ENCODE assay signal across 7 cellular contexts in the genomic region with DNA sequence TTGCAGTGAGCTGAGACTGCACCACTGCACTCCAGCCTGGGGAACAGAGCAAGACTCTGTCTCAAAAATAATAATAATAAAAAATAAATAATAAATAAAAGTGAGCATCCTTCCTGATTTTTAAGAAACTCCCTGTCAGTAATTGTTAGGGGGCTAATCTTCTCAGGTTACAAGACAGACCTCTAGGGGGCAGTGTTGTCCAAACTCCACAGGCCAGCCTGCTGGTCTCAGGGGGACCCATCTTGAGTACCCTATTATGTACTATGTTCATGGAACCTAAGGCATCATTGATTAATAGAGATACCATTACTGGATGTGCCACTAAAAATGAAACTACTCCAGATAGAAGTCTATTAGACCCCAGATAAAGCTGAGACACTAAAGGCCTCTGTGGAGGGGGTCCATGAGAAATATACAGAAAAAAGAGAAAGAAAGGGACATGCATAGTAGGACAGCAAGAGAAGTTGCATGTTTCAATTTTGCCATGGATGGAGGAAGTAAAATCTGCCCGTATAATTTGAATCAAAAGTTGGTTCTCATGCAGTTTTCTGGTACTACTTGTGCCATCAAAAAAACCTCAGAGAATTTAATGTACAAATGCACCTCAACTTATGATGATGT.
DNase-seq lines count a peak whose midpoint lies in the region; ATAC-seq, FAIRE-seq and TF ChIP-seq lines count a peak whose summit lies in the region.

No MANE protein-coding gene starts in this region.

- no peaks in the 10 kb centered on the region for H3K9me1 ChIP-seq in endothelial cell of umbilical vein (replicated peaks; ENCODE audit: control insufficient read depth, extremely low read depth, insufficient read depth, low read length)

- H3K79me2 ChIP-seq in endothelial cell of umbilical vein (ENCODE audit: control insufficient read depth, insufficient read depth, low read length), result no peaks in the 10 kb centered on the region

- H3K27me3 Mint-ChIP-seq in activated CD4-positive, alpha-beta T cell treated with anti-CD3 and anti-CD28 coated beads for 36 hours, result no peaks in the 10 kb centered on the region

- TF ChIP-seq CTCF in HFF-Myc (IDR thresholded peaks at IDR 0.05; ENCODE audit: low read depth, low read length, missing control alignments) (peak; percentile 54), endothelial cell of umbilical vein (IDR thresholded peaks at IDR 0.05; ENCODE audit: extremely low read depth in 1 of 2, insufficient read depth in 1 of 2, low read depth in 1 of 2, low read length in 2 of 2) (peak; percentile 53 to 54)

- no peak for ATAC-seq in activated CD4-positive, alpha-beta T cell treated with anti-CD3 and anti-CD28 coated beads for 36 hours
- ATAC-seq in GM18870 (IDR thresholded peaks at IDR 0.05; ENCODE audit: unreplicated experiment) (no peak), GM18868 (IDR thresholded peaks at IDR 0.05; ENCODE audit: unreplicated experiment) (no peak)

- no TSS peak for BruUV-seq in endothelial cell of umbilical vein (replicated peaks; lab: Mats Ljungman, UMichigan)

- TF ChIP-seq POLR2A in endothelial cell of umbilical vein (IDR thresholded peaks at IDR 0.05; ENCODE audit: low read depth, low read length), result no peak

- H3K4me1 ChIP-seq in endothelial cell of umbilical vein (ENCODE audit: control insufficient read depth, extremely low read depth, insufficient read depth, low read length), result no peaks in the 10 kb centered on the region

- dilution Hi-C loops in endothelial cell of umbilical vein (cut with MboI; ENCODE audit: extremely low pct_ligation_motif_present, low sequenced_read_pairs), result no loop called here

- no peaks in the 10 kb centered on the region for H3K36me3 Mint-ChIP-seq in activated CD4-positive, alpha-beta T cell treated with anti-CD3 and anti-CD28 coated beads for 36 hours (ENCODE audit: low read depth)

- peaks cover 49% of the 10 kb centered on the region for H3K4me1 Mint-ChIP-seq in activated CD4-positive, alpha-beta T cell treated with anti-CD3 and anti-CD28 coated beads for 36 hours

- H3K27me3 ChIP-seq in endothelial cell of umbilical vein (ENCODE audit: control insufficient read depth in 2 of 2, insufficient read depth in 2 of 2, low read length in 2 of 2), result no peaks in the 10 kb centered on the region

- peak; percentile 42 for FAIRE-seq in endothelial cell of umbilical vein (lab: Jason Lieb, UNC)

- H3K4me3 Mint-ChIP-seq in activated CD4-positive, alpha-beta T cell treated with anti-CD3 and anti-CD28 coated beads for 36 hours, result no peak overlapping the region

- no peaks in the 10 kb centered on the region for H3K36me3 ChIP-seq in endothelial cell of umbilical vein (ENCODE audit: control insufficient read depth in 2 of 2, extremely low read depth in 1 of 2, insufficient read depth in 2 of 2, low read length in 2 of 2)

- intact Hi-C loops in activated CD4-positive, alpha-beta T cell treated with anti-CD3 and anti-CD28 coated beads for 36 hours (cut with DNase I, micrococcal nuclease), result loop anchor here (2.0 to 10.0 kb wide), 2 partner anchors 87 to 997 kb away; a partner anchor contains a TSS
- intact Hi-C loops in endothelial cell of umbilical vein (cut with micrococcal nuclease), result loop anchor here (1.0 to 5.0 kb wide), 5 partner anchors 85 to 439 kb away; a partner anchor contains a TSS

- no peaks in the 10 kb centered on the region for H3K9me3 Mint-ChIP-seq in activated CD4-positive, alpha-beta T cell treated with anti-CD3 and anti-CD28 coated beads for 36 hours (ENCODE audit: low read depth)

- no peak overlapping the region for H3K9ac ChIP-seq in endothelial cell of umbilical vein (replicated peaks; ENCODE audit: extremely low read depth, insufficient read depth, low read length)

- no peak overlapping the region for H2AFZ ChIP-seq in endothelial cell of umbilical vein (ENCODE audit: low read depth, low read length)

- no peak overlapping the region for H3K4me3 ChIP-seq in HFF-Myc (replicated peaks; ENCODE audit: low read depth, low read length)
- no peak overlapping the region for H3K4me3 ChIP-seq in endothelial cell of umbilical vein (replicated peaks in 1 of 3; ENCODE audit: insufficient read depth in 1 of 3, low read depth in 1 of 3, low read length in 3 of 3)

- H4K20me1 ChIP-seq in endothelial cell of umbilical vein (replicated peaks; ENCODE audit: control insufficient read depth, extremely low read depth, insufficient read depth, low read length), result no peaks in the 10 kb centered on the region

- DNase-seq in HFF-Myc (ENCODE audit: extremely low read depth, low read depth) (no peak), endothelial cell of umbilical vein (ENCODE audit: low read depth, low spot score) (peak; percentile 37), H4 (ENCODE audit: low spot score) (no peak)
- DNase-seq in activated CD4-positive, alpha-beta T cell treated with anti-CD3 and anti-CD28 coated beads for 36 hours, result peak; percentile 69
- DNase-seq in stimulated activated CD4-positive, alpha-beta T cell treated with anti-CD3 and anti-CD28 coated beads, Interleukin-12 subunit alpha, Interleukin-12 subunit beta, amount 100 ng/mL, for 48 hours (ENCODE audit: low read depth in 2 of 3, low spot score in 1 of 3), result peak in 2 of 3 donors; percentile 30 to 70

- H3K27ac ChIP-seq in endothelial cell of umbilical vein (ENCODE audit: insufficient read depth, low read depth, low read length), result no peak overlapping the region

- H3K4me2 ChIP-seq in endothelial cell of umbilical vein (ENCODE audit: insufficient read depth, low read length), result no peak overlapping the region

- no peaks in the 10 kb centered on the region for H3K9me3 ChIP-seq in endothelial cell of umbilical vein (replicated peaks; ENCODE audit: control insufficient read depth, insufficient read depth, low read length)

- POLR2A ChIA-PET in activated CD4-positive, alpha-beta T cell treated with anti-CD3 and anti-CD28 coated beads for 36 hours (lab: Charles Lee), result interaction anchor here (2.1 kb wide), 1 partner anchor 87 kb away, joined by 9 read pairs; no protein-coding TSS in a partner anchor
- POLR2A ChIA-PET in endothelial cell of umbilical vein (lab: Charles Lee), result no interaction called here

- CTCF ChIA-PET in activated CD4-positive, alpha-beta T cell treated with anti-CD3 and anti-CD28 coated beads for 36 hours (lab: Charles Lee), result interaction anchor here (0.6 to 4.9 kb wide), 22 partner anchors 8 to 186 kb away, joined by 3 to 34 read pairs (median 5); a partner anchor contains a TSS
- CTCF ChIA-PET in endothelial cell of umbilical vein (lab: Charles Lee), result interaction anchor here (0.6 to 6.5 kb wide), 20 partner anchors 8 to 757 kb away, joined by 3 to 224 read pairs (median 4); a partner anchor contains a TSS

- no peak overlapping the region for H3K27ac Mint-ChIP-seq in activated CD4-positive, alpha-beta T cell treated with anti-CD3 and anti-CD28 coated beads for 36 hours

TF ChIP-seq in endothelial cell of umbilical vein, 7 proteins besides CTCF, POLR2A, EP300 and RAD21:
- TF ChIP-seq GATA2 (IDR thresholded peaks at IDR 0.05; ENCODE audit: insufficient read depth, insufficient read length, low read depth, low read length) (no peak), POLR2AphosphoS5 (IDR thresholded peaks at IDR 0.05; ENCODE audit: insufficient read depth, low read depth, low read length) (no peak), MYC (IDR thresholded peaks at IDR 0.05; ENCODE audit: low read depth, low read length) (no peak), FOS (IDR thresholded peaks at IDR 0.05; ENCODE audit: borderline replicate concordance, insufficient read depth, low read length) (no peak), EZH2 (IDR thresholded peaks at IDR 0.05; ENCODE audit: borderline replicate concordance, low read depth, low read length, severe bottlenecking) (no peak), JUN (IDR thresholded peaks at IDR 0.05; ENCODE audit: borderline replicate concordance, insufficient read depth, insufficient read length, low read depth) (no peak)
- TF ChIP-seq, protein P1, sequence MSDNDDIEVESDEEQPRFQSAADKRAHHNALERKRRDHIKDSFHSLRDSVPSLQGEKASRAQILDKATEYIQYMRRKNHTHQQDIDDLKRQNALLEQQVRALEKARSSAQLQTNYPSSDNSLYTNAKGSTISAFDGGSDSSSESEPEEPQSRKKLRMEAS (IDR thresholded peaks at IDR 0.05; ENCODE audit: insufficient read depth, insufficient read length), result no peak

Comparison
In these comparisons a context has a peak if more than half of its experiments do, and no peak if none do; other contexts are left out.
1. DNase-seq: peak in activated CD4-positive, alpha-beta T cell treated with anti-CD3 and anti-CD28 coated beads for 36 hours (single experiment), endothelial cell of umbilical vein (single experiment) and stimulated activated CD4-positive, alpha-beta T cell treated with anti-CD3 and anti-CD28 coated beads, Interleukin-12 subunit alpha, Interleukin-12 subunit beta, amount 100 ng/mL, for 48 hours (2 of 3); none in HFF-Myc (single experiment) and H4 (single experiment).